22 cellular contexts compared by ENCODE assay signal in the genomic region with DNA sequence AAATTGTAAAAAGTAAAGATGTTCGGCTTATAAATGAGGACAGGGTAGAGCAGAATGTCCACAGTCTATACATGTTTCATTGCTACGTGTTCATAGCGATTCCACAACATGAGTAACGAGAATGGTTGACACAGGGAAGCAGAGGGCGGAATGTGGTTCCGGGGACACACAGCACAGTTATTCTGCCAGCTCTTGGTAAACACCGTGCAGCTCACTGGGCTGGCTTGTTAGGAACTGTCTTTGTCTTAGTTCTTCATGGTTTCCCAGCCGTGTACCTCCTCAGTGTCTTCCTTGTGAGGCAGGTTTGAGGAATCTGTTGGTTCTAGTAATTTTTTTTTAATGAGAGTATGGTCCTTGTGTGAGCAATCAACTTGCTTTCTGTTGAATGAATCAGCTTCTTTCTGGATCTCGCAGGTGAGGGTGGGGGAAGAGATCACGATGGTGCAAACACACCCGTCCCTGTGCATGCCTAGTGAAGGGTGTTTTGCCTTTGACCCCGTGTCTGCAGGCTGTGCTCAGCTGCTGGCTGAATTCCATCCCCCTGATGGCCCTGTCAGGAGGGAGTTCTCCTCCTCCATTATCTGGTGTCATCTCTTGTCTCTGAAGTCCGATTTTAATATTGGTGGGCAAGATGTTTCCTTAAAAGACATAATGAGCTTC.
A peak's percentile ranks its signal among the peaks of the same experiment; 100 is the strongest.
DNase-seq lines count a peak whose midpoint lies in the region; ATAC-seq and TF ChIP-seq lines count a peak whose summit lies in the region.
"Had no signal": no experiment of that assay in that cellular context is flagged by ENCODE, and none has a peak within 500 bp of the region (broad histone marks: within the 10 kb centered on the region; RNA-seq: fewer than 3 reads in every experiment).

No MANE protein-coding gene starts in this region.

- H3K36me3 Mint-ChIP-seq in progenitor cell of endocrine pancreas (ENCODE audit: insufficient read depth): no peaks in the 10 kb centered on the region
- H3K36me3 Mint-ChIP-seq in WTC11: 0 out of 2 replicates have a peak, but pooled peaks cover 2% of the 10 kb centered on the region
- H3K36me3 Mint-ChIP-seq: CD8-positive, alpha-beta T cell; IgD-negative memory B cell had no signal

- no peak overlapping the region for H3K4me3 ChIP-seq in uterus

- TF ChIP-seq POLR2A in uterus (IDR thresholded peaks at IDR 0.05): no peak

- intact Hi-C loops in uterus (cut with DNase I; ENCODE audit: low total_unique reads): no loop called here

- H3K4me1 Mint-ChIP-seq in progenitor cell of endocrine pancreas (ENCODE audit: low read depth): peaks cover 21% of the 10 kb centered on the region
- peaks cover 18% of the 10 kb centered on the region for H3K4me1 Mint-ChIP-seq in WTC11
- H3K4me1 Mint-ChIP-seq: IgD-negative memory B cell had no signal

- peaks cover 0 to 3% of the 10 kb centered on the region in 2 donors for H3K4me1 ChIP-seq in uterus
- H3K4me1 ChIP-seq: BE2C had no signal

- H3K27me3 ChIP-seq in uterus: no peaks in the 10 kb centered on the region
- H3K27me3 ChIP-seq: BE2C had no signal

- peak overlapping the region; percentile 14 for H3K27ac Mint-ChIP-seq in progenitor cell of endocrine pancreas
- no peak overlapping the region for H3K27ac Mint-ChIP-seq in WTC11
- H3K27ac Mint-ChIP-seq: CD8-positive, alpha-beta T cell; IgD-negative memory B cell had no signal

- H3K9me3 ChIP-seq in uterus: no peaks in the 10 kb centered on the region
- H3K9me3 ChIP-seq: BE2C had no signal

- H3K9me3 Mint-ChIP-seq in progenitor cell of endocrine pancreas (ENCODE audit: low read depth) (no peaks in the 10 kb centered on the region), WTC11 (0 out of 2 replicates have a peak, but pooled peaks cover under 1% of the 10 kb centered on the region)
- H3K9me3 Mint-ChIP-seq: CD8-positive, alpha-beta T cell had no signal

- DNase-seq in NCI-H510A treated with DMSO at 0.1 percent for 48 hours (lab: John Stamatoyannopoulos, UW) (peak; percentile 20), NCI-H510A (lab: John Stamatoyannopoulos, UW) (no peak), progenitor cell of endocrine pancreas (ENCODE audit: low spot score, unreplicated experiment) (no peak), uterus (no peak), WTC11 (ENCODE audit: low spot score) (no peak)
- DNase-seq in stimulated activated CD4-positive, alpha-beta T cell treated with anti-CD3 and anti-CD28 coated beads, Interleukin-4, amount 100 ng/mL, for 1 hour: no peak
- no peak for DNase-seq in activated CD4-positive, alpha-beta T cell treated with anti-CD3 and anti-CD28 coated beads, Interleukin-2, amount 50 U/mL, for 1 hour
- DNase-seq: BE2C; CD8-positive, alpha-beta T cell; DND-41; HCEC 1CT; Kasumi-1; NCI-H1105 treated with DMSO at 0.1 percent for 48 hours; NCI-H1694 treated with DMSO at 0.1 percent for 48 hours; NCI-H345; NCI-H69; NK-92 treated with Interleukin-12 subunit alpha and Interleukin-12 subunit beta, amount 100 ng/mL, for 24 hours; OCI-M1; RPMI8226 had no signal

- H3K36me3 ChIP-seq in uterus: no peaks in the 10 kb centered on the region
- H3K36me3 ChIP-seq: BE2C had no signal

- ATAC-seq in esophagus mucosa (peak; percentile 91), WTC11 (no peak)
- ATAC-seq: CD8-positive, alpha-beta T cell had no signal

- no peaks in the 10 kb centered on the region for H3K27me3 Mint-ChIP-seq in progenitor cell of endocrine pancreas
- no peaks in the 10 kb centered on the region for H3K27me3 Mint-ChIP-seq in WTC11 (ENCODE audit: low read depth)
- H3K27me3 Mint-ChIP-seq: IgD-negative memory B cell had no signal

- no peak for TF ChIP-seq CTCF in progenitor cell of endocrine pancreas (IDR thresholded peaks at IDR 0.05; ENCODE audit: unreplicated experiment)
- no peak for TF ChIP-seq CTCF in uterus (IDR thresholded peaks at IDR 0.05)
- TF ChIP-seq CTCF in WTC11 (IDR thresholded peaks at IDR 0.05): no peak

- peak overlapping the region; percentile 78 to 82 for H3K27ac ChIP-seq in uterus
- H3K27ac ChIP-seq: 22Rv1 had no signal

- CTCF ChIA-PET in WTC11 (lab: Charles Lee): no interaction called here

- POLR2A ChIA-PET in WTC11 (lab: Charles Lee): no interaction called here

- no peak overlapping the region for H3K4me3 Mint-ChIP-seq in progenitor cell of endocrine pancreas (ENCODE audit: low read depth)
- no peak overlapping the region for H3K4me3 Mint-ChIP-seq in WTC11
- H3K4me3 Mint-ChIP-seq: CD8-positive, alpha-beta T cell; IgD-negative memory B cell had no signal

TF ChIP-seq in WTC11, 78 proteins besides CTCF, POLR2A, EP300 and RAD21 (continues in another document):
- TF ChIP-seq ELF4 (CRISPR knock-in tag; IDR thresholded peaks at IDR 0.05; ENCODE audit: low read depth): no peak
- TF ChIP-seq, protein P1, sequence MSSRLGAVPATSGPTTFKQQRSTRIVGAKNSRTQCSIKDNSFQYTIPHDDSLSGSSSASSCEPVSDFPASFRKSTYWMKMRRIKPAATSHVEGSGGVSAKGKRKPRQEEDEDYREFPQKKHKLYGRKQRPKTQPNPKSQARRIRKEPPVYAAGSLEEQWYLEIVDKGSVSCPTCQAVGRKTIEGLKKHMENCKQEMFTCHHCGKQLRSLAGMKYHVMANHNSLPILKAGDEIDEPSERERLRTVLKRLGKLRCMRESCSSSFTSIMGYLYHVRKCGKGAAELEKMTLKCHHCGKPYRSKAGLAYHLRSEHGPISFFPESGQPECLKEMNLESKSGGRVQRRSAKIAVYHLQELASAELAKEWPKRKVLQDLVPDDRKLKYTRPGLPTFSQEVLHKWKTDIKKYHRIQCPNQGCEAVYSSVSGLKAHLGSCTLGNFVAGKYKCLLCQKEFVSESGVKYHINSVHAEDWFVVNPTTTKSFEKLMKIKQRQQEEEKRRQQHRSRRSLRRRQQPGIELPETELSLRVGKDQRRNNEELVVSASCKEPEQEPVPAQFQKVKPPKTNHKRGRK (CRISPR knock-in tag; IDR thresholded peaks at IDR 0.05; ENCODE audit: borderline replicate concordance): no peak
- TF ChIP-seq, protein P2, sequence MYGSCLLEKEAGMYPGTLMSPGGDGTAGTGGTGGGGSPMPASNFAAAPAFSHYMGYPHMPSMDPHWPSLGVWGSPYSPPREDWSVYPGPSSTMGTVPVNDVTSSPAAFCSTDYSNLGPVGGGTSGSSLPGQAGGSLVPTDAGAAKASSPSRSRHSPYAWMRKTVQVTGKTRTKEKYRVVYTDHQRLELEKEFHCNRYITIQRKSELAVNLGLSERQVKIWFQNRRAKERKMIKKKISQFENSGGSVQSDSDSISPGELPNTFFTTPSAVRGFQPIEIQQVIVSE (CRISPR knock-in tag; IDR thresholded peaks at IDR 0.05; ENCODE audit: borderline replicate concordance): no peak
- no peak for TF ChIP-seq JAZF1 (CRISPR knock-in tag; IDR thresholded peaks at IDR 0.05)
- TF ChIP-seq, protein P3, sequence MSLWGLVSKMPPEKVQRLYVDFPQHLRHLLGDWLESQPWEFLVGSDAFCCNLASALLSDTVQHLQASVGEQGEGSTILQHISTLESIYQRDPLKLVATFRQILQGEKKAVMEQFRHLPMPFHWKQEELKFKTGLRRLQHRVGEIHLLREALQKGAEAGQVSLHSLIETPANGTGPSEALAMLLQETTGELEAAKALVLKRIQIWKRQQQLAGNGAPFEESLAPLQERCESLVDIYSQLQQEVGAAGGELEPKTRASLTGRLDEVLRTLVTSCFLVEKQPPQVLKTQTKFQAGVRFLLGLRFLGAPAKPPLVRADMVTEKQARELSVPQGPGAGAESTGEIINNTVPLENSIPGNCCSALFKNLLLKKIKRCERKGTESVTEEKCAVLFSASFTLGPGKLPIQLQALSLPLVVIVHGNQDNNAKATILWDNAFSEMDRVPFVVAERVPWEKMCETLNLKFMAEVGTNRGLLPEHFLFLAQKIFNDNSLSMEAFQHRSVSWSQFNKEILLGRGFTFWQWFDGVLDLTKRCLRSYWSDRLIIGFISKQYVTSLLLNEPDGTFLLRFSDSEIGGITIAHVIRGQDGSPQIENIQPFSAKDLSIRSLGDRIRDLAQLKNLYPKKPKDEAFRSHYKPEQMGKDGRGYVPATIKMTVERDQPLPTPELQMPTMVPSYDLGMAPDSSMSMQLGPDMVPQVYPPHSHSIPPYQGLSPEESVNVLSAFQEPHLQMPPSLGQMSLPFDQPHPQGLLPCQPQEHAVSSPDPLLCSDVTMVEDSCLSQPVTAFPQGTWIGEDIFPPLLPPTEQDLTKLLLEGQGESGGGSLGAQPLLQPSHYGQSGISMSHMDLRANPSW (CRISPR knock-in tag; conservative IDR thresholded peaks at IDR 0.05; ENCODE audit: low read depth): no peak
- TF ChIP-seq ZNF138 (CRISPR knock-in tag; conservative IDR thresholded peaks at IDR 0.05): no peak
- TF ChIP-seq RELA (CRISPR knock-in tag; IDR thresholded peaks at IDR 0.05; ENCODE audit: borderline replicate concordance): no peak
- TF ChIP-seq, protein P4, sequence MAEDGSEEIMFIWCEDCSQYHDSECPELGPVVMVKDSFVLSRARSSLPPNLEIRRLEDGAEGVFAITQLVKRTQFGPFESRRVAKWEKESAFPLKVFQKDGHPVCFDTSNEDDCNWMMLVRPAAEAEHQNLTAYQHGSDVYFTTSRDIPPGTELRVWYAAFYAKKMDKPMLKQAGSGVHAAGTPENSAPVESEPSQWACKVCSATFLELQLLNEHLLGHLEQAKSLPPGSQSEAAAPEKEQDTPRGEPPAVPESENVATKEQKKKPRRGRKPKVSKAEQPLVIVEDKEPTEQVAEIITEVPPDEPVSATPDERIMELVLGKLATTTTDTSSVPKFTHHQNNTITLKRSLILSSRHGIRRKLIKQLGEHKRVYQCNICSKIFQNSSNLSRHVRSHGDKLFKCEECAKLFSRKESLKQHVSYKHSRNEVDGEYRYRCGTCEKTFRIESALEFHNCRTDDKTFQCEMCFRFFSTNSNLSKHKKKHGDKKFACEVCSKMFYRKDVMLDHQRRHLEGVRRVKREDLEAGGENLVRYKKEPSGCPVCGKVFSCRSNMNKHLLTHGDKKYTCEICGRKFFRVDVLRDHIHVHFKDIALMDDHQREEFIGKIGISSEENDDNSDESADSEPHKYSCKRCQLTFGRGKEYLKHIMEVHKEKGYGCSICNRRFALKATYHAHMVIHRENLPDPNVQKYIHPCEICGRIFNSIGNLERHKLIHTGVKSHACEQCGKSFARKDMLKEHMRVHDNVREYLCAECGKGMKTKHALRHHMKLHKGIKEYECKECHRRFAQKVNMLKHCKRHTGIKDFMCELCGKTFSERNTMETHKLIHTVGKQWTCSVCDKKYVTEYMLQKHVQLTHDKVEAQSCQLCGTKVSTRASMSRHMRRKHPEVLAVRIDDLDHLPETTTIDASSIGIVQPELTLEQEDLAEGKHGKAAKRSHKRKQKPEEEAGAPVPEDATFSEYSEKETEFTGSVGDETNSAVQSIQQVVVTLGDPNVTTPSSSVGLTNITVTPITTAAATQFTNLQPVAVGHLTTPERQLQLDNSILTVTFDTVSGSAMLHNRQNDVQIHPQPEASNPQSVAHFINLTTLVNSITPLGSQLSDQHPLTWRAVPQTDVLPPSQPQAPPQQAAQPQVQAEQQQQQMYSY (CRISPR knock-in tag; IDR thresholded peaks at IDR 0.05): no peak
